Comparison of ENCODE assay signal across 8 cellular contexts in genomic region chr3:49029563-49029884, GRCh38. TPM values are rescaled to one million over a fixed set of nuclear protein-coding genes. Genes with fewer than 3 reads are reported as not detected.
DNase-seq lines count a peak whose midpoint lies in the region; ATAC-seq and TF ChIP-seq lines count a peak whose summit lies in the region.

No MANE protein-coding gene starts in this region.

- no peak overlapping the region for H2AFZ ChIP-seq in OCI-LY1 (ENCODE audit: low read length)
- H2AFZ ChIP-seq in neural cell (ENCODE audit: low read depth, low read length) = no peak overlapping the region

- DNase-seq in SW 1271 (lab: John Stamatoyannopoulos, UW) (no peak), SK-N-DZ (ENCODE audit: low spot score) (no peak)

- peak overlapping the region; percentile 69 to 84 (median 74); a peak in 14 of 20 replicates for H3K4me3 ChIP-seq in BLaER1 treated with 17β-estradiol and CSF1 and Interleukin-3, amounts not matched to agents 10 nM and 100 nM
- peak overlapping the region; percentile 84 for H3K4me3 ChIP-seq in OCI-LY1 (ENCODE audit: low read depth, low read length, poor library complexity, severe bottlenecking)
- H3K4me3 ChIP-seq in duodenal mucosa (ENCODE audit: low read depth in 1 of 2, low read length in 2 of 2) = peak overlapping the region; percentile 64 to 90
- H3K4me3 ChIP-seq in neural cell (ENCODE audit: low read length) = peak overlapping the region; percentile 85

- H3K79me2 ChIP-seq in OCI-LY1 (ENCODE audit: insufficient read depth, low read length) (no peaks in the 10 kb centered on the region), neural cell (replicated peaks; ENCODE audit: insufficient read depth, low read length) (peaks cover 5% of the 10 kb centered on the region)

- H3K9me2 ChIP-seq in OCI-LY1 (ENCODE audit: low read depth, low read length) (no peaks in the 10 kb centered on the region), neural cell (ENCODE audit: insufficient read depth, low read length) (no peaks in the 10 kb centered on the region)

- H3K4me2 ChIP-seq in BLaER1 treated with 17β-estradiol and CSF1 and Interleukin-3, amounts not matched to agents 10 nM and 100 nM = peak overlapping the region; percentile 97 to 100 (median 99); a peak in 20 of 22 replicates
- H3K4me2 ChIP-seq in OCI-LY1 (ENCODE audit: low read length) (peak overlapping the region; percentile 99), neural cell (ENCODE audit: low read length) (peak overlapping the region; percentile 60)

- H3K4me1 ChIP-seq in BLaER1 treated with 17β-estradiol and CSF1 and Interleukin-3, amounts not matched to agents 10 nM and 100 nM = peaks cover 44 to 52% (median 45%) of the 10 kb centered on the region in 10 experiments
- H3K4me1 ChIP-seq in OCI-LY1 (ENCODE audit: insufficient read depth, low read length, severe bottlenecking) (peaks cover 41% of the 10 kb centered on the region), duodenal mucosa (ENCODE audit: control insufficient read depth in 1 of 2, insufficient read depth in 2 of 2, low read length in 2 of 2) (peaks cover 20 to 30% of the 10 kb centered on the region in 2 donors)

- 0 out of 2 replicates have a peak, but pooled peaks cover 2% of the 10 kb centered on the region for H3F3A ChIP-seq in OCI-LY1 (ENCODE audit: insufficient read depth, low read length)
- H3F3A ChIP-seq in neural cell (ENCODE audit: insufficient read depth, low read length, poor library complexity, severe bottlenecking) = no peaks in the 10 kb centered on the region

- no peaks in the 10 kb centered on the region for H3K27me3 ChIP-seq in BLaER1 treated with 17β-estradiol and CSF1 and Interleukin-3, amounts not matched to agents 10 nM and 100 nM
- H3K27me3 ChIP-seq in OCI-LY1 (ENCODE audit: insufficient read depth, low read length) = no peaks in the 10 kb centered on the region
- H3K27me3 ChIP-seq in duodenal mucosa (ENCODE audit: control insufficient read depth in 1 of 2, insufficient read depth in 2 of 2, low read length in 2 of 2) = no peaks in the 10 kb centered on the region
- H3K27me3 ChIP-seq in neural cell (ENCODE audit: insufficient read depth, low read depth, low read length) = no peaks in the 10 kb centered on the region

- no peak for TF ChIP-seq EP300 in neural cell (conservative IDR thresholded peaks at IDR 0.05; ENCODE audit: poor library complexity, severe bottlenecking)

- no peaks in the 10 kb centered on the region for H3K9me3 ChIP-seq in BLaER1 treated with 17β-estradiol and CSF1 and Interleukin-3, amounts not matched to agents 10 nM and 100 nM (replicated peaks in 1 of 11)
- H3K9me3 ChIP-seq in OCI-LY1 (ENCODE audit: low read length) (no peaks in the 10 kb centered on the region), duodenal mucosa (ENCODE audit: control insufficient read depth in 1 of 2, low read length in 2 of 2) (no peaks in the 10 kb centered on the region), neural cell (ENCODE audit: low read length) (no peaks in the 10 kb centered on the region)

- H3K27ac ChIP-seq in BLaER1 treated with 17β-estradiol and CSF1 and Interleukin-3, amounts not matched to agents 10 nM and 100 nM = peak overlapping the region in 10 of 11 experiments; percentile 20 to 91 (median 84); a peak in 13 of 22 replicates
- H3K27ac ChIP-seq in OCI-LY1 (ENCODE audit: low read depth, low read length, poor library complexity, severe bottlenecking) (peak overlapping the region; percentile 33), duodenal mucosa (ENCODE audit: low read depth, low read length) (peak overlapping the region; percentile 80), neural cell (ENCODE audit: low read length) (peak overlapping the region; percentile 86)

- peaks cover 6 to 59% (median 29%) of the 10 kb centered on the region in 11 experiments; a peak in 18 of 22 replicates for H4K20me1 ChIP-seq in BLaER1 treated with 17β-estradiol and CSF1 and Interleukin-3, amounts not matched to agents 10 nM and 100 nM
- no peaks in the 10 kb centered on the region for H4K20me1 ChIP-seq in OCI-LY1 (ENCODE audit: insufficient read depth, low read length)
- no peaks in the 10 kb centered on the region for H4K20me1 ChIP-seq in neural cell (ENCODE audit: insufficient read depth)

- TF ChIP-seq CTCF in OCI-LY1 (IDR thresholded peaks at IDR 0.05; ENCODE audit: low read length) (no peak), neural cell (IDR thresholded peaks at IDR 0.05; ENCODE audit: poor library complexity, severe bottlenecking) (no peak)

- no peak for TF ChIP-seq RAD21 in neural cell (conservative IDR thresholded peaks at IDR 0.05)

- peak overlapping the region; percentile 81 to 94 (median 87); a peak in 19 of 22 replicates for H3K9ac ChIP-seq in BLaER1 treated with 17β-estradiol and CSF1 and Interleukin-3, amounts not matched to agents 10 nM and 100 nM
- H3K9ac ChIP-seq in OCI-LY1 (ENCODE audit: low read length) (peak overlapping the region; percentile 85; the same call in 1 of the 2 replicates), duodenal mucosa (ENCODE audit: low read depth in 1 of 2, low read length in 2 of 2) (peak overlapping the region; percentile 75 to 98), neural cell (ENCODE audit: low read length) (peak overlapping the region; percentile 91)

- peaks cover 77 to 89% (median 84%) of the 10 kb centered on the region in 11 experiments for H3K36me3 ChIP-seq in BLaER1 treated with 17β-estradiol and CSF1 and Interleukin-3, amounts not matched to agents 10 nM and 100 nM
- H3K36me3 ChIP-seq in OCI-LY1 (ENCODE audit: insufficient read depth, low read length) (peaks cover 87% of the 10 kb centered on the region), duodenal mucosa (ENCODE audit: control insufficient read depth in 1 of 2, insufficient read depth in 2 of 2, low read length in 2 of 2) (peaks cover 47 to 67% of the 10 kb centered on the region in 2 donors), neural cell (ENCODE audit: insufficient read depth, low read length) (peaks cover 2% of the 10 kb centered on the region)

- ATAC-seq in HG03025 (IDR thresholded peaks at IDR 0.05; ENCODE audit: low FRiP score, unreplicated experiment) (no peak), HG03280 (IDR thresholded peaks at IDR 0.05; ENCODE audit: unreplicated experiment) (no peak)

TF ChIP-seq in neural cell, 6 proteins besides CTCF, POLR2A, EP300 and RAD21:
- TF ChIP-seq MXI1 (conservative IDR thresholded peaks at IDR 0.05; ENCODE audit: poor library complexity, severe bottlenecking) (no peak), POLR2AphosphoS5 (IDR thresholded peaks at IDR 0.05) (peak; percentile 6)

RNA-seq across cellular contexts. Expression of gene IMPDH2, which starts 0.3 kb away (rescaled TPM):
- 137 and 148 TPM in 2 replicates for polyA plus RNA-seq in neural cell
- 79.9 and 80.3 TPM in 2 replicates for polyA minus RNA-seq in neural cell
- polyA plus RNA-seq in SK-N-DZ (2014; cell fraction: cytosol; rRNA removed) = 235 and 250 TPM in 2 replicates
- polyA plus RNA-seq in SK-N-DZ (2014; cell fraction: nucleus; rRNA removed) = 243 and 248 TPM in 2 replicates

RNA-seq across cellular contexts. Expression of gene NDUFAF3, which starts 7.6 kb away (rescaled TPM):
- 36.2 and 49.0 TPM in 2 replicates for polyA plus RNA-seq in neural cell
- polyA minus RNA-seq in neural cell = 31.0 and 41.6 TPM in 2 replicates
- 70.8 and 72.9 TPM in 2 replicates for polyA plus RNA-seq in SK-N-DZ (2014; cell fraction: cytosol; rRNA removed)
- 45.8 and 58.3 TPM in 2 replicates for polyA plus RNA-seq in SK-N-DZ (2014; cell fraction: nucleus; rRNA removed)

RNA-seq across cellular contexts. Expression of gene DALRD3, which starts 11.1 kb away (rescaled TPM):
- 121 and 145 TPM in 2 replicates for polyA plus RNA-seq in neural cell
- polyA minus RNA-seq in neural cell = 31.6 and 32.4 TPM in 2 replicates
- polyA plus RNA-seq in SK-N-DZ (2014; cell fraction: cytosol; rRNA removed) = 19.7 and 30.9 TPM in 2 replicates
- polyA plus RNA-seq in SK-N-DZ (2014; cell fraction: nucleus; rRNA removed) = 115 and 121 TPM in 2 replicates

RNA-seq across cellular contexts. Expression of gene WDR6, which starts 22.3 kb away (rescaled TPM):
- polyA plus RNA-seq in neural cell = 315 and 326 TPM in 2 replicates
- polyA minus RNA-seq in neural cell = 162 TPM in 2 replicates
- polyA plus RNA-seq in SK-N-DZ (2014; cell fraction: cytosol; rRNA removed) = 140 and 186 TPM in 2 replicates
- polyA plus RNA-seq in SK-N-DZ (2014; cell fraction: nucleus; rRNA removed) = 518 and 594 TPM in 2 replicates

RNA-seq across cellular contexts. Expression of gene P4HTM, which starts 39.5 kb away (rescaled TPM):
- polyA plus RNA-seq in neural cell = 97.3 and 111 TPM in 2 replicates
- polyA minus RNA-seq in neural cell = 49.3 and 58.4 TPM in 2 replicates
- polyA plus RNA-seq in SK-N-DZ (2014; cell fraction: cytosol; rRNA removed) = 19.5 and 19.7 TPM in 2 replicates
- polyA plus RNA-seq in SK-N-DZ (2014; cell fraction: nucleus; rRNA removed) = 71.1 and 84.6 TPM in 2 replicates

Comparison
In these comparisons a context has a peak if more than half of its experiments do, and no peak if none do; other contexts are left out.
1. H3K27ac ChIP-seq: peak in every context shown above with its lines; median percentile 86 in neural cell; 84 in BLaER1 treated with 17β-estradiol and CSF1 and Interleukin-3, amounts not matched to agents 10 nM and 100 nM; 80 in duodenal mucosa; 33 in OCI-LY1.